ENCODE assay signal across 1 cellular context in genomic region chr12:87796961-87797516, GRCh38.
TF ChIP-seq lines count a peak whose summit lies in the region.

No MANE protein-coding gene starts in this region.

TF ChIP-seq in SK-N-SH, 30 proteins besides CTCF, POLR2A, EP300 and RAD21 (continued from another document):
- TF ChIP-seq RFX5 (IDR thresholded peaks at IDR 0.05; ENCODE audit: low read length), result no peak
- TF ChIP-seq, protein P1, sequence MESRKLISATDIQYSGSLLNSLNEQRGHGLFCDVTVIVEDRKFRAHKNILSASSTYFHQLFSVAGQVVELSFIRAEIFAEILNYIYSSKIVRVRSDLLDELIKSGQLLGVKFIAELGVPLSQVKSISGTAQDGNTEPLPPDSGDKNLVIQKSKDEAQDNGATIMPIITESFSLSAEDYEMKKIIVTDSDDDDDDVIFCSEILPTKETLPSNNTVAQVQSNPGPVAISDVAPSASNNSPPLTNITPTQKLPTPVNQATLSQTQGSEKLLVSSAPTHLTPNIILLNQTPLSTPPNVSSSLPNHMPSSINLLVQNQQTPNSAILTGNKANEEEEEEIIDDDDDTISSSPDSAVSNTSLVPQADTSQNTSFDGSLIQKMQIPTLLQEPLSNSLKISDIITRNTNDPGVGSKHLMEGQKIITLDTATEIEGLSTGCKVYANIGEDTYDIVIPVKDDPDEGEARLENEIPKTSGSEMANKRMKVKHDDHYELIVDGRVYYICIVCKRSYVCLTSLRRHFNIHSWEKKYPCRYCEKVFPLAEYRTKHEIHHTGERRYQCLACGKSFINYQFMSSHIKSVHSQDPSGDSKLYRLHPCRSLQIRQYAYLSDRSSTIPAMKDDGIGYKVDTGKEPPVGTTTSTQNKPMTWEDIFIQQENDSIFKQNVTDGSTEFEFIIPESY (IDR thresholded peaks at IDR 0.05; ENCODE audit: borderline replicate concordance, low read depth), result no peak
- TF ChIP-seq PBX3 (IDR thresholded peaks at IDR 0.05), result no peak
- TF ChIP-seq, protein P2, sequence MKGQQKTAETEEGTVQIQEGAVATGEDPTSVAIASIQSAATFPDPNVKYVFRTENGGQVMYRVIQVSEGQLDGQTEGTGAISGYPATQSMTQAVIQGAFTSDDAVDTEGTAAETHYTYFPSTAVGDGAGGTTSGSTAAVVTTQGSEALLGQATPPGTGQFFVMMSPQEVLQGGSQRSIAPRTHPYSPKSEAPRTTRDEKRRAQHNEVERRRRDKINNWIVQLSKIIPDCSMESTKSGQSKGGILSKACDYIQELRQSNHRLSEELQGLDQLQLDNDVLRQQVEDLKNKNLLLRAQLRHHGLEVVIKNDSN (IDR thresholded peaks at IDR 0.05; ENCODE audit: borderline replicate concordance, low read depth), result no peak
- no peak for TF ChIP-seq FOXJ3 (CRISPR knock-in tag; IDR thresholded peaks at IDR 0.05)
- TF ChIP-seq IRF3 (IDR thresholded peaks at IDR 0.05; ENCODE audit: low read depth, low read length), result no peak
- peak; percentile 5; the same call in 1 of the 2 replicates for TF ChIP-seq FOSL2 (IDR thresholded peaks at IDR 0.05; ENCODE audit: borderline replicate concordance, low read depth)
- TF ChIP-seq MXI1 (IDR thresholded peaks at IDR 0.05; ENCODE audit: low read depth, low read length), result no peak
- TF ChIP-seq TAF1 (IDR thresholded peaks at IDR 0.05; ENCODE audit: borderline replicate concordance, low read depth, low read length), result no peak
- no peak for TF ChIP-seq YY1 (IDR thresholded peaks at IDR 0.05; ENCODE audit: low read depth)
- TF ChIP-seq GATA2 (CRISPR knock-in tag; IDR thresholded peaks at IDR 0.05), result no peak
- TF ChIP-seq POLR2AphosphoS5 (IDR thresholded peaks at IDR 0.05; ENCODE audit: low read depth, low read length), result no peak
- TF ChIP-seq SIN3A (IDR thresholded peaks at IDR 0.05; ENCODE audit: borderline replicate concordance, low read depth, low read length), result no peak
